In genomic region chr21:26736449-26736848, GRCh38 we compare ENCODE assay signal across 15 cellular contexts.
"Had no signal": no experiment of that assay in that cellular context is flagged by ENCODE, and none has a peak within 500 bp of the region (broad histone marks: within the 10 kb centered on the region; RNA-seq: fewer than 3 reads in every experiment).

No MANE protein-coding gene starts in this region.

- DNase-seq: activated CD4-positive, alpha-beta T cell treated with anti-CD3 and anti-CD28 coated beads for 1 hour; activated CD4-positive, alpha-beta T cell treated with anti-CD3 and anti-CD28 coated beads, Interleukin-2, amount 50 U/mL, for 4 hours; activated naive CD4-positive, alpha-beta T cell treated with anti-CD3 and anti-CD28 coated beads, Interleukin-2, amount 50 U/mL, for 16 hours; activated T-cell treated with anti-CD3 and anti-CD28 coated beads, Interleukin-2, amount 50 U/mL, for 1 hour; dorsolateral prefrontal cortex; erythroblast; gastrocnemius medialis; heart right ventricle; left ventricle myocardium inferior; ovary; stimulated activated CD4-positive, alpha-beta T cell treated with anti-CD3 and anti-CD28 coated beads, Interleukin-12 subunit alpha, Interleukin-12 subunit beta, amount 100 ng/mL, for 4 hours; stimulated activated CD4-positive, alpha-beta T cell treated with anti-CD3 and anti-CD28 coated beads, Interleukin-2, amount 100 ng/mL, for 24 hours; stomach; T-helper 9 cell; testis had no signal

- ATAC-seq: gastrocnemius medialis, heart right ventricle had no signal
